9 cellular contexts compared by ENCODE assay signal in the genomic region with DNA sequence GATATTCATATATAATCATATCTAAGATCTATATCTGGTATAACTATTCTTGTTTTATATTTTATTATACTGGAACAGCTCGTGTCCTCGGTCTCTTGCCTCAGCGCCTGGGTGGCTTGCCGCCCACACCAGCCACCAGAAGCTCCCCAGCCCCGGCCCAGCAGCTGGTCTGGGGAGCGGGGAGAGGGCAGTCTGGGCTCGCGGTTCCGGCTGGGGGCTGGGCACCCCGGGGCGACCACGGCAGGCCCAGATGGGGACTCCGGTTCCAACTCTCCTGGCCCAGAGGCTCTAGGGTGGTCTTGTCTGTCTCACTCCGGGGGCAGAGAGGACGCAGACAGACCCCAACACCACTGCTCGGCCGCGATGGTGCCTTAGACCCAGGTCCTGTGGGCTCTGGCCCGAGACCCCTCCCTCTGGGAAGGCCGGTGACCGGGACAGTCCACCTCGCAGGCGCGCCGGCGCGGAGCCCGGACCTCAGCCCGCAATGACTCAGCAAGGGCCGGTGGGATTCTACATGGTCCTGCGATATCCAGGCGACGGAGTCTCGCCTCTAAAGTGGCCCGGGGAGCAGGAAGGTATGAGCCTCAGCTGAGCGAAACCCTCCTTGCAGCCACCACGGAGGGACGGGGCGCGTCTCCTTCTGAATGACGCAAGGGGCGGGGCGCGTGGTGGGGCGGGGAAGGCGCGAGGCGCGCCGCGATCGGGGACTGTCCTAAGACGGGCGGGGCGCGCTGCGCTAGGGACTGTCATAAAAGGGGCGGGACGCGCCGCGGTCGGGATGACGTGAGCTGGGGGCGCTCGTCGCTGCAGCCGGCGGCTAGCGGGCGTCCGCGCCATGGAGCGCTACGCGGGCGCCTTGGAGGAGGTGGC. TPM values are rescaled to one million over a fixed set of nuclear protein-coding genes. Genes with fewer than 3 reads are reported as not detected.
A peak's percentile ranks its signal among the peaks of the same experiment; 100 is the strongest.
DNase-seq lines count a peak whose midpoint lies in the region; ATAC-seq and TF ChIP-seq lines count a peak whose summit lies in the region.
"Had no signal": no experiment of that assay in that cellular context is flagged by ENCODE, and none has a peak within 500 bp of the region (broad histone marks: within the 10 kb centered on the region; RNA-seq: fewer than 3 reads in every experiment).

A gene (plus strand): TSS at position 781 of the 870 bp plus-strand sequence. CDS start 55 bp downstream, at position 836.

- intact Hi-C loops in CD8-positive, alpha-beta T cell (cut with DNase I, micrococcal nuclease), result no loop called here
- intact Hi-C loops in left cardiac atrium (cut with DNase I), result no loop called here

- TF ChIP-seq CTCF in CD8-positive, alpha-beta T cell (IDR thresholded peaks at IDR 0.05), result no peak

- no peak within 1 kb of the TSS for H3K4me3 ChIP-seq in CD8-positive, alpha-beta T cell (ENCODE audit: low read depth, low read length)

- no peaks in the 10 kb centered on the region for H3K4me1 Mint-ChIP-seq in CD8-positive, alpha-beta T cell (ENCODE audit: low read depth)

- no peaks in the 10 kb centered on the region for H3K27me3 ChIP-seq in CD8-positive, alpha-beta T cell (ENCODE audit: insufficient read depth, low read length)

- H3K36me3 ChIP-seq in CD8-positive, alpha-beta T cell (ENCODE audit: insufficient read depth, low read length), result no peaks in the 10 kb centered on the region

- no peak for DNase-seq in CD8-positive, alpha-beta T cell
- no peak for DNase-seq in left cardiac atrium
- no peak for DNase-seq in GM19238 (ENCODE audit: insufficient read length, low spot score)
- DNase-seq in NCI-H2029 (lab: John Stamatoyannopoulos, UW), result no peak
- DNase-seq in KG1 (lab: John Stamatoyannopoulos, UW), result no peak
- DNase-seq in amygdala (lab: John Stamatoyannopoulos, UW), result no peak
- DNase-seq: T1000 had no signal

- H3K27ac Mint-ChIP-seq in CD8-positive, alpha-beta T cell, result no peak within 1 kb of the TSS

- no peaks in the 10 kb centered on the region for H3K9me3 Mint-ChIP-seq in CD8-positive, alpha-beta T cell

- CTCF ChIA-PET in CD8-positive, alpha-beta T cell (lab: Charles Lee), result no interaction called here

- no peaks in the 10 kb centered on the region for H3K27me3 Mint-ChIP-seq in CD8-positive, alpha-beta T cell (ENCODE audit: low read depth)

- ATAC-seq in CD8-positive, alpha-beta T cell, result peak; percentile 95
- ATAC-seq in GM21423 (IDR thresholded peaks at IDR 0.05; ENCODE audit: unreplicated experiment) (peak; percentile 80), HG03354 (IDR thresholded peaks at IDR 0.05; ENCODE audit: poor library complexity, severe bottlenecking, unreplicated experiment) (peak; percentile 92), left cardiac atrium (peak; percentile 99)

- POLR2A ChIA-PET in CD8-positive, alpha-beta T cell (lab: Charles Lee), result interaction anchor here (0.5 to 0.8 kb wide), 2 partner anchors 526 to 1732 kb away, joined by 3 to 4 read pairs; a partner anchor contains a TSS

- H3K27ac ChIP-seq in CD8-positive, alpha-beta T cell (ENCODE audit: low read depth, low read length), result no peak within 1 kb of the TSS

- no peak within 1 kb of the TSS for H3K4me3 Mint-ChIP-seq in CD8-positive, alpha-beta T cell

- H3K36me3 Mint-ChIP-seq in CD8-positive, alpha-beta T cell, result no peaks in the 10 kb centered on the region

- H3K9me3 ChIP-seq in CD8-positive, alpha-beta T cell (ENCODE audit: low read length), result no peaks in the 10 kb centered on the region

- no peaks in the 10 kb centered on the region for H3K4me1 ChIP-seq in CD8-positive, alpha-beta T cell (ENCODE audit: insufficient read depth, low read length)

RNA-seq across cellular contexts. Expression of the gene that starts here (rescaled TPM):
- total RNA-seq in CD8-positive, alpha-beta T cell, result 10 to 100 TPM; 18.6 to 20.0 TPM
- 1 to 10 TPM; 4.2 to 7.5 TPM for total RNA-seq in left cardiac atrium
